Comparison of ENCODE assay signal across 14 cellular contexts in genomic region chr2:71618327-71619113, GRCh38.
A peak's percentile ranks its signal among the peaks of the same experiment; 100 is the strongest.
DNase-seq lines count a peak whose midpoint lies in the region; ATAC-seq, FAIRE-seq and TF ChIP-seq lines count a peak whose summit lies in the region.
"Had no signal": no experiment of that assay in that cellular context is flagged by ENCODE, and none has a peak within 500 bp of the region (broad histone marks: within the 10 kb centered on the region; RNA-seq: fewer than 3 reads in every experiment).

No MANE protein-coding gene starts in this region.

- no peaks in the 10 kb centered on the region for H3K79me1 ChIP-seq in H9 (ENCODE audit: insufficient read depth, low read depth, low read length, poor library complexity, severe bottlenecking)

- CTCF ChIA-PET in RWPE1 (lab: Yijun Ruan, JAX) = interaction anchor here (0.5 to 1.1 kb wide), 3 partner anchors 13 to 305 kb away, joined by 3 to 6 read pairs (median 3); no protein-coding TSS in a partner anchor

- no peak overlapping the region for H3K23ac ChIP-seq in H9 (ENCODE audit: insufficient read length, low read depth, low read length)

- H3K23me2 ChIP-seq in H9 (ENCODE audit: insufficient read length, low read depth, low read length, poor library complexity, severe bottlenecking) = no peaks in the 10 kb centered on the region

- no peak for ATAC-seq in GM21381 (IDR thresholded peaks at IDR 0.05; ENCODE audit: unreplicated experiment)

- H3K4me3 ChIP-seq in astrocyte (ENCODE audit: insufficient read depth, low read depth, low read length) = no peak overlapping the region
- no peak overlapping the region for H3K4me3 ChIP-seq in GM23248

- H4K5ac ChIP-seq in H9 (ENCODE audit: insufficient read length, low read depth, low read length) = no peak overlapping the region

- POLR2A ChIA-PET in RWPE1 (lab: Yijun Ruan, JAX; ENCODE audit: low non-redundant PET) = no interaction called here

- no peaks in the 10 kb centered on the region for H3K4me1 ChIP-seq in H9 (ENCODE audit: insufficient read depth, low read length)
- H3K4me1 ChIP-seq in astrocyte (ENCODE audit: insufficient read depth, low read length) = peaks cover 5% of the 10 kb centered on the region
- H3K4me1 ChIP-seq in GM23248 (ENCODE audit: insufficient read depth) = peaks cover 4% of the 10 kb centered on the region; the same call in 1 of the 2 replicates

- H2BK120ac ChIP-seq in H9 (ENCODE audit: low read depth, low read length, poor library complexity, severe bottlenecking) = no peak overlapping the region

- H4K91ac ChIP-seq in H9 (ENCODE audit: insufficient read length, low read depth, low read length) = no peak overlapping the region

- H3K79me2 ChIP-seq in H9 (ENCODE audit: insufficient read depth, low read length) (no peaks in the 10 kb centered on the region), astrocyte (ENCODE audit: insufficient read depth, low read length) (no peaks in the 10 kb centered on the region), GM23248 (ENCODE audit: insufficient read depth) (no peaks in the 10 kb centered on the region)

- H3K27me3 ChIP-seq in H9 (ENCODE audit: insufficient read depth, low read length) (no peaks in the 10 kb centered on the region), astrocyte (ENCODE audit: insufficient read depth, low read length) (no peaks in the 10 kb centered on the region), GM23248 (replicated peaks; ENCODE audit: insufficient read depth) (no peaks in the 10 kb centered on the region)

- no peak overlapping the region for H2BK12ac ChIP-seq in H9 (ENCODE audit: insufficient read length, low read depth, low read length)

- H3K9me3 Mint-ChIP-seq in H9 (no peaks in the 10 kb centered on the region), astrocyte (ENCODE audit: unreplicated experiment) (no peaks in the 10 kb centered on the region)
- H3K9me3 Mint-ChIP-seq: CD4-positive, alpha-beta memory T cell had no signal

- no peaks in the 10 kb centered on the region for H3F3A ChIP-seq in GM23248 (ENCODE audit: insufficient read depth)

- peaks cover 2% of the 10 kb centered on the region; the same call in 1 of the 2 replicates for H3K27me3 Mint-ChIP-seq in H9 (ENCODE audit: low read depth)
- H3K27me3 Mint-ChIP-seq in astrocyte (ENCODE audit: low read depth, unreplicated experiment) = peaks cover 10% of the 10 kb centered on the region

- no peaks in the 10 kb centered on the region for H3K36me3 Mint-ChIP-seq in H9 (ENCODE audit: insufficient read depth in 1 of 3, low read depth in 3 of 3)
- peaks cover 34% of the 10 kb centered on the region for H3K36me3 Mint-ChIP-seq in astrocyte (ENCODE audit: low read depth, unreplicated experiment)
- H3K36me3 Mint-ChIP-seq: CD4-positive, alpha-beta memory T cell had no signal

- peak; percentile 5 for DNase-seq in AG08396 (ENCODE audit: low spot score)
- DNase-seq in H9 = peak; percentile 29
- no peak for DNase-seq in astrocyte (ENCODE audit: low read depth)
- DNase-seq in mucosa of gallbladder (ENCODE audit: low spot score) = peak; percentile 5
- DNase-seq in RWPE1 (ENCODE audit: low spot score) = no peak
- no peak for DNase-seq in NCI-H2196 treated with DMSO at 0.1 percent for 48 hours (lab: John Stamatoyannopoulos, UW; ENCODE audit: unreplicated experiment)
- DNase-seq in GM23248 = no peak
- DNase-seq: activated CD4-positive, alpha-beta T cell treated with anti-CD3 and anti-CD28 coated beads, Interleukin-2, amount 50 U/mL, for 1 hour; amniotic stem cell; CD4-positive, alpha-beta memory T cell; NCI-H69; small intestine had no signal

- H3K9me2 ChIP-seq in GM23248 (ENCODE audit: insufficient read depth) = no peaks in the 10 kb centered on the region

- no peak overlapping the region for H2BK15ac ChIP-seq in H9 (ENCODE audit: low read depth, low read length)

- no peak overlapping the region for H2BK5ac ChIP-seq in H9 (ENCODE audit: insufficient read length, low read length)

- no peak overlapping the region for H3K56ac ChIP-seq in H9 (ENCODE audit: insufficient read length, low read depth, low read length)

- no peaks in the 10 kb centered on the region for H3K36me3 ChIP-seq in astrocyte (ENCODE audit: insufficient read depth, low read length)
- no peaks in the 10 kb centered on the region for H3K36me3 ChIP-seq in GM23248 (ENCODE audit: low read depth)

- H3K4me1 Mint-ChIP-seq in H9 = no peaks in the 10 kb centered on the region
- no peaks in the 10 kb centered on the region for H3K4me1 Mint-ChIP-seq in astrocyte (ENCODE audit: low read depth, unreplicated experiment)
- H3K4me1 Mint-ChIP-seq: CD4-positive, alpha-beta memory T cell had no signal

- no peak overlapping the region for H2BK20ac ChIP-seq in H9 (ENCODE audit: low read depth, low read length, poor library complexity, severe bottlenecking)

- no peak overlapping the region for H3K4me2 ChIP-seq in H9 (ENCODE audit: insufficient read depth, insufficient read length, low read length)
- H3K4me2 ChIP-seq in astrocyte (ENCODE audit: low read length) = no peak overlapping the region
- H3K4me2 ChIP-seq in GM23248 (ENCODE audit: unreplicated experiment) = no peak overlapping the region

- no peaks in the 10 kb centered on the region for H3K9me3 ChIP-seq in H9 (ENCODE audit: control insufficient read depth, low read depth, low read length)
- H3K9me3 ChIP-seq in astrocyte (ENCODE audit: insufficient read depth, low read depth, low read length) = no peaks in the 10 kb centered on the region
- no peaks in the 10 kb centered on the region for H3K9me3 ChIP-seq in GM23248 (ENCODE audit: low read depth)

- TF ChIP-seq CTCF in H9 (conservative IDR thresholded peaks at IDR 0.05) = no peak
- no peak for TF ChIP-seq CTCF in astrocyte (IDR thresholded peaks at IDR 0.05; ENCODE audit: insufficient read depth, low read depth, low read length)
- TF ChIP-seq CTCF in RWPE1 (conservative IDR thresholded peaks at IDR 0.05; ENCODE audit: low read depth) = no peak

- H2AFZ ChIP-seq in H9 (ENCODE audit: low read length) (no peak overlapping the region), astrocyte (ENCODE audit: low read depth, low read length) (peak overlapping the region; percentile 26), GM23248 (no peak overlapping the region)

- no peak overlapping the region for H3K4me3 Mint-ChIP-seq in H9
- no peak overlapping the region for H3K4me3 Mint-ChIP-seq in astrocyte (ENCODE audit: unreplicated experiment)
- H3K4me3 Mint-ChIP-seq: CD4-positive, alpha-beta memory T cell had no signal

- H3K14ac ChIP-seq in H9 (ENCODE audit: insufficient read depth, low read length) = no peak overlapping the region

- H3K27ac ChIP-seq in H9 (ENCODE audit: insufficient read length, low read depth, low read length) (no peak overlapping the region), astrocyte (ENCODE audit: low read depth, low read length) (no peak overlapping the region), RWPE1 (no peak overlapping the region), GM23248 (no peak overlapping the region)

- H4K20me1 ChIP-seq in H9 (ENCODE audit: control insufficient read depth, insufficient read depth, insufficient read length) (no peaks in the 10 kb centered on the region), astrocyte (ENCODE audit: insufficient read depth, low read length) (no peaks in the 10 kb centered on the region), GM23248 (ENCODE audit: insufficient read depth) (no peaks in the 10 kb centered on the region)

- H3K27ac Mint-ChIP-seq in H9 (no peak overlapping the region), astrocyte (ENCODE audit: unreplicated experiment) (no peak overlapping the region)
- H3K27ac Mint-ChIP-seq: CD4-positive, alpha-beta memory T cell had no signal

- H3K18ac ChIP-seq in H9 (ENCODE audit: insufficient read length, low read depth, low read length) = no peak overlapping the region

- H3K4ac ChIP-seq in H9 (ENCODE audit: low read depth, low read length) = no peak overlapping the region

- H3K9ac ChIP-seq in H9 (ENCODE audit: extremely low read depth, insufficient read length, low read length) (no peak overlapping the region), astrocyte (ENCODE audit: low read length) (no peak overlapping the region), GM23248 (no peak overlapping the region)

- WGBS in H9 (ENCODE audit: extremely low coverage, insufficient read length, low lambda C conversion rate) = 100% methylated on average over 1 of the region's 12 CpGs
- 74 to 78% methylated on average over 11 to 12 of the region's 12 CpGs for WGBS in GM23248 (ENCODE audit: low coverage in 1 of 2, low lambda C conversion rate in 2 of 2, missing lambda C conversion rate in 2 of 2), 2 experiments

- peak; percentile 63 for FAIRE-seq in astrocyte (lab: Jason Lieb, UNC)
- FAIRE-seq: endometrium, small intestine had no signal

- H4K8ac ChIP-seq in H9 (replicated peaks; ENCODE audit: insufficient read length, low read depth, low read length) = no peak overlapping the region

- in situ Hi-C loops in GM23248 (cut with MboI) = loop anchor here (10.0 kb wide), 1 partner anchor 166 kb away; no protein-coding TSS in a partner anchor

- no peak overlapping the region for H3T11ph ChIP-seq in H9 (ENCODE audit: low read length)

- no peak overlapping the region for H2AK5ac ChIP-seq in H9 (ENCODE audit: insufficient read length, low read length)

Comparison
In these comparisons a context has a peak if more than half of its experiments do, and no peak if none do; other contexts are left out.
1. DNase-seq: peak in AG08396 (single experiment), H9 (single experiment) and mucosa of gallbladder (single experiment); none in astrocyte (single experiment), RWPE1 (single experiment), NCI-H2196 treated with DMSO at 0.1 percent for 48 hours (single experiment) and GM23248 (single experiment).